Comparison of ENCODE assay signal across 9 cellular contexts in the genomic region with DNA sequence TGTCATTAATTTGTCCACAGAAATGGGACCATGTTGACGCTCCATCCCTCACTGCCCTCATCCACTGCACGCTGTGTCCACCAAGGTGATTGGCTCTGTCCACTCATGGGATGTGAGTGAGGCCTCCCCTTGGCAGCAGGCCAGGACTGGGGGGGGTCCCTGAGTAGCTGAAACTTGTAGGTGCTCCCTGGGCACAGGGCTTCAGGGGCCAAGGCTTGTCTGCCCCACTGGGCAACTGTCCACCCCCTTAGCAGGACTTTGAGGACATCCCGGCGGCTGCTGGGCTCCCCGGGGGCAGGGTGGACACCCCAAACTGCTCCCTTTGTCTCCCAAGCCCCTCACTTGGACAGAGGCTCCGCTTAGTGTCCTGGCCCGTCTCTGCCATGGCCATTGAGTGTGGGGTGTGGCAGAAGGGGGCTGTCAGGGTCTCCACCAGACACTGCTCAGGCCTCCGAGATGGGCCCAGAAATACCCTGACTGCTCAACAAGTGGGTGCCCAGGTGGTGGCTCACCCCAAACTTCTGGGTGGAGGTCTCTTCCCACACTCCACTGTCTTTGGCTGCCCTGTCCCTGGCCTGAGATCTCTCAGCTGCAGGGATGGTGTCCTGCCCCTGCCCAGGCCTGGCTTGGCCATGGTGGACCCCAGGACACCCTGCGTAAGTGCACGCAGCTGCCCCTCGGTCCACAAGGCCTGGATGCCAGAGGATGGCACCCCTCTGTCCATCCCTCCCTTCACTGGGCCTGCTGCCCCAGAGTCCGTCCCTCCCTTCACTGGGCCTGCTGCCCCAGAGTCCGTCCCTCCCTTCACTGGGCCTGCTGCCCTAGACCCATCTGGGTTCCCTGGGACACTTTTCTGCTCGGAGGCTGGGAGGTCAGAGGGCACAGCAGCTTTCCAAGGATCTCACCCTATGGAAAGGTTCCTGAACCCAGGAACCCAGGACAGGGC.
A peak's percentile ranks its signal among the peaks of the same experiment; 100 is the strongest.
DNase-seq lines count a peak whose midpoint lies in the region; ATAC-seq and TF ChIP-seq lines count a peak whose summit lies in the region.
"Had no signal": no experiment of that assay in that cellular context is flagged by ENCODE, and none has a peak within 500 bp of the region (broad histone marks: within the 10 kb centered on the region; RNA-seq: fewer than 3 reads in every experiment).

No MANE protein-coding gene starts in this region.

- H3K36me3 Mint-ChIP-seq in activated naive CD4-positive, alpha-beta T cell treated with anti-CD3 and anti-CD28 coated beads, Interleukin-2, amount 10 ng/mL, durations not matched to agents 7 days and 5 days, result peaks cover 2% of the 10 kb centered on the region

- peaks cover 4% of the 10 kb centered on the region for H3K27me3 Mint-ChIP-seq in activated naive CD4-positive, alpha-beta T cell treated with anti-CD3 and anti-CD28 coated beads, Interleukin-2, amount 10 ng/mL, durations not matched to agents 7 days and 5 days
- H3K27me3 Mint-ChIP-seq in stimulated activated naive CD8-positive, alpha-beta T cell treated with anti-CD3 and anti-CD28 coated beads, Interleukin-15, amount 100 ng/mL, for 72 hours, result peaks cover 5% of the 10 kb centered on the region

- CTCF ChIA-PET in activated naive CD4-positive, alpha-beta T cell treated with anti-CD3 and anti-CD28 coated beads, Interleukin-2, amount 10 ng/mL, durations not matched to agents 7 days and 5 days (lab: Charles Lee), result interaction anchor here (0.6 to 1.3 kb wide), 2 partner anchors 10 to 147 kb away, joined by 3 read pairs; no protein-coding TSS in a partner anchor

- H3K4me3 Mint-ChIP-seq in activated naive CD4-positive, alpha-beta T cell treated with anti-CD3 and anti-CD28 coated beads, Interleukin-2, amount 10 ng/mL, durations not matched to agents 7 days and 5 days, result peak overlapping the region; percentile 88
- peak overlapping the region; percentile 89 to 90 for H3K4me3 Mint-ChIP-seq in stimulated activated naive CD8-positive, alpha-beta T cell treated with anti-CD3 and anti-CD28 coated beads, Interleukin-15, amount 100 ng/mL, for 72 hours

- peaks cover 23% of the 10 kb centered on the region for H3K4me1 Mint-ChIP-seq in activated naive CD4-positive, alpha-beta T cell treated with anti-CD3 and anti-CD28 coated beads, Interleukin-2, amount 10 ng/mL, durations not matched to agents 7 days and 5 days
- peaks cover 30% of the 10 kb centered on the region for H3K4me1 Mint-ChIP-seq in stimulated activated naive CD8-positive, alpha-beta T cell treated with anti-CD3 and anti-CD28 coated beads, Interleukin-15, amount 100 ng/mL, for 72 hours

- no peaks in the 10 kb centered on the region for H3K9me3 Mint-ChIP-seq in activated naive CD4-positive, alpha-beta T cell treated with anti-CD3 and anti-CD28 coated beads, Interleukin-2, amount 10 ng/mL, durations not matched to agents 7 days and 5 days
- no peaks in the 10 kb centered on the region for H3K9me3 Mint-ChIP-seq in stimulated activated naive CD8-positive, alpha-beta T cell treated with anti-CD3 and anti-CD28 coated beads, Interleukin-15, amount 100 ng/mL, for 72 hours

- H3K27ac Mint-ChIP-seq in activated naive CD4-positive, alpha-beta T cell treated with anti-CD3 and anti-CD28 coated beads, Interleukin-2, amount 10 ng/mL, durations not matched to agents 7 days and 5 days, result peak overlapping the region; percentile 100
- peak overlapping the region in 1 of 2 donors; percentile 65 for H3K27ac Mint-ChIP-seq in stimulated activated naive CD8-positive, alpha-beta T cell treated with anti-CD3 and anti-CD28 coated beads, Interleukin-15, amount 100 ng/mL, for 72 hours

- DNase-seq in activated naive CD4-positive, alpha-beta T cell treated with anti-CD3 and anti-CD28 coated beads, Interleukin-2, amount 10 ng/mL, durations not matched to agents 7 days and 5 days, result no peak
- no peak for DNase-seq in activated naive CD4-positive, alpha-beta T cell (lab: John Stamatoyannopoulos, UW)
- DNase-seq in fibroblast of peridontal ligament (ENCODE audit: extremely low read depth) (peak; percentile 18), superior temporal gyrus (ENCODE audit: extremely low spot score) (no peak), KBM-7 (no peak)
- no peak for DNase-seq in stimulated activated naive CD8-positive, alpha-beta T cell treated with anti-CD3 and anti-CD28 coated beads, Interleukin-15, amount 100 ng/mL, for 72 hours
- DNase-seq: NCI-H510A had no signal

- ATAC-seq in SK-N-SH treated with all-trans-retinoic acid at 6 μM for 48 hours (no peak), HG02852 (IDR thresholded peaks at IDR 0.05; ENCODE audit: unreplicated experiment) (no peak)
- ATAC-seq in stimulated activated naive CD8-positive, alpha-beta T cell treated with anti-CD3 and anti-CD28 coated beads, Interleukin-15, amount 100 ng/mL, for 72 hours, result no peak

- in situ Hi-C loops in KBM-7 (cut with MboI; ENCODE audit: low pct_unique_long_range_greater_than_20kb, low sequenced_read_pairs), result no loop called here

TF ChIP-seq in SK-N-SH treated with all-trans-retinoic acid at 6 μM for 48 hours, 23 proteins besides CTCF, POLR2A, EP300 and RAD21:
- TF ChIP-seq, protein P1, sequence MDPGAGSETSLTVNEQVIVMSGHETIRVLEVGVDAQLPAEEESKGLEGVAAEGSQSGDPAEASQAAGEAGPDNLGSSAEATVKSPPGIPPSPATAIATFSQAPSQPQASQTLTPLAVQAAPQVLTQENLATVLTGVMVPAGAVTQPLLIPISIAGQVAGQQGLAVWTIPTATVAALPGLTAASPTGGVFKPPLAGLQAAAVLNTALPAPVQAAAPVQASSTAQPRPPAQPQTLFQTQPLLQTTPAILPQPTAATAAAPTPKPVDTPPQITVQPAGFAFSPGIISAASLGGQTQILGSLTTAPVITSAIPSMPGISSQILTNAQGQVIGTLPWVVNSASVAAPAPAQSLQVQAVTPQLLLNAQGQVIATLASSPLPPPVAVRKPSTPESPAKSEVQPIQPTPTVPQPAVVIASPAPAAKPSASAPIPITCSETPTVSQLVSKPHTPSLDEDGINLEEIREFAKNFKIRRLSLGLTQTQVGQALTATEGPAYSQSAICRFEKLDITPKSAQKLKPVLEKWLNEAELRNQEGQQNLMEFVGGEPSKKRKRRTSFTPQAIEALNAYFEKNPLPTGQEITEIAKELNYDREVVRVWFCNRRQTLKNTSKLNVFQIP (CRISPR knock-in tag; IDR thresholded peaks at IDR 0.05; ENCODE audit: borderline replicate concordance, low read depth), result no peak
- 0 out of 2 replicates have a peak, but pooled peaks have one; percentile 43 for TF ChIP-seq GLIS3 (CRISPR knock-in tag; IDR thresholded peaks at IDR 0.05)
TF ChIP-seq in SK-N-SH treated with all-trans-retinoic acid at 6 μM for 48 hours: peak in this region for 1.
